Comparison of ENCODE assay signal across 19 cellular contexts in genomic region chr1:183733610-183734219, GRCh38.
A peak's percentile ranks its signal among the peaks of the same experiment; 100 is the strongest.
DNase-seq lines count a peak whose midpoint lies in the region; ATAC-seq and TF ChIP-seq lines count a peak whose summit lies in the region.
"Had no signal": no experiment of that assay in that cellular context is flagged by ENCODE, and none has a peak within 500 bp of the region (broad histone marks: within the 10 kb centered on the region; RNA-seq: fewer than 3 reads in every experiment).

No MANE protein-coding gene starts in this region.

- H3K27me3 ChIP-seq in Peyer's patch, result no peaks in the 10 kb centered on the region
- H3K27me3 ChIP-seq: right lobe of liver had no signal

- no peaks in the 10 kb centered on the region for H3K9me3 ChIP-seq in Peyer's patch
- H3K9me3 ChIP-seq: mucosa of descending colon, right lobe of liver had no signal

- H3K4me3 ChIP-seq in Peyer's patch, result no peak overlapping the region
- H3K4me3 ChIP-seq: mucosa of descending colon had no signal

- no peak for TF ChIP-seq CTCF in Peyer's patch (IDR thresholded peaks at IDR 0.05)

- H3K27ac ChIP-seq in Peyer's patch, result no peak overlapping the region
- H3K27ac ChIP-seq: VCaP had no signal

- ATAC-seq in left ventricle myocardium superior, result peak; percentile 5
- ATAC-seq: activated T-cell treated with anti-CD3 and anti-CD28 coated beads, Interleukin-2, amount 50 U/mL, for 4 hours; mucosa of descending colon; T-cell had no signal

- H3K36me3 ChIP-seq in Peyer's patch, result no peaks in the 10 kb centered on the region
- H3K36me3 ChIP-seq: right lobe of liver had no signal

- intact Hi-C loops in left ventricle myocardium superior (cut with micrococcal nuclease) (no loop called here), cardiac septum (cut with DNase I) (no loop called here)

- no peak for TF ChIP-seq POLR2A in Peyer's patch (IDR thresholded peaks at IDR 0.05)

- no peak for DNase-seq in left ventricle myocardium superior
- DNase-seq in cardiac septum (ENCODE audit: low spot score), result no peak
- peak; percentile 18 for DNase-seq in SK-N-DZ (ENCODE audit: low spot score)
- peak; percentile 25 for DNase-seq in medulla oblongata (ENCODE audit: extremely low spot score)
- DNase-seq in stimulated activated naive CD4-positive, alpha-beta T cell (lab: John Stamatoyannopoulos, UW), result no peak
- no peak for DNase-seq in Peyer's patch
- DNase-seq in AG20443 (ENCODE audit: low spot score), result no peak
- no peak for DNase-seq in activated CD4-positive, alpha-beta T cell treated with anti-CD3 and anti-CD28 coated beads, Interleukin-2, amount 50 U/mL, for 4 hours
- DNase-seq: activated CD4-positive, alpha-beta memory T cell treated with anti-CD3 and anti-CD28 coated beads, Interleukin-2, amount 10 ng/mL, durations not matched to agents 7 days and 5 days; activated naive CD4-positive, alpha-beta T cell treated with anti-CD3 and anti-CD28 coated beads, Interleukin-2, amount 50 U/mL, for 16 hours; activated T-cell treated with anti-CD3 and anti-CD28 coated beads, Interleukin-2, amount 50 U/mL, for 4 hours; kidney glomerular epithelial cell; mucosa of descending colon; NCI-H187 treated with DMSO at 0.1 percent for 48 hours; nucleus accumbens; right lobe of liver; stimulated activated CD4-positive, alpha-beta T cell treated with anti-CD3 and anti-CD28 coated beads, Interleukin-1b, Interleukin-23, amount 100 ng/mL, for 48 hours; T-cell had no signal

- no peaks in the 10 kb centered on the region for H3K4me1 ChIP-seq in Peyer's patch

Comparison
In these comparisons a context has a peak if more than half of its experiments do, and no peak if none do; other contexts are left out.
1. DNase-seq: peak in SK-N-DZ (single experiment) and medulla oblongata (single experiment); none in left ventricle myocardium superior (single experiment), cardiac septum (single experiment), stimulated activated naive CD4-positive, alpha-beta T cell (0 of 6), Peyer's patch (0 of 3), AG20443 (single experiment) and activated CD4-positive, alpha-beta T cell treated with anti-CD3 and anti-CD28 coated beads, Interleukin-2, amount 50 U/mL, for 4 hours (0 of 2).